In the genomic region with DNA sequence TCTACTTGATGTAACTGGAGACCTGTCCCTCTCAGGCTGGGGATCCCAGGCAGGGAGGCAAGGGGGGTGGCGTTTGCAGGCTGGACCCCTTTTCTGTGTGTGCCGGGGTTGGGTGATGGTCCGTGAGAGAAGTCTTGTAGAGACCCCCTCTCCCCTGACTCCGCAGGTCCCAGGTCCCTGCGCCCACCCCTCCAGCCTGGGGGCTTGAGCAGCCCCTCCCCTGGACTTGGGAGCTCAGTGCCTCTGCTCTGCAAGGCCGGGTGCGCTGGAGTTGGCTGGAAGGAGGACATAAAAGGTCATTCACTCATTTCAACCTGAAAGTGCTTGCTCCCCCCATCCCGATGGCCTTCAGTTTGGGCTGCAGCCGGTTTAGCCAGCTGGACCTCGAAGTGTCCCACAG, we compare ENCODE assay signal across 32 cellular contexts.
"Had no signal": no experiment of that assay in that cellular context is flagged by ENCODE, and none has a peak within 500 bp of the region (broad histone marks: within the 10 kb centered on the region; RNA-seq: fewer than 3 reads in every experiment).

No MANE protein-coding gene starts in this region.

- H3K36me3 ChIP-seq: SJCRH30, WERI-Rb-1 had no signal

- H3K4me3 ChIP-seq: MG63, SJCRH30, SK-N-MC had no signal

- ATAC-seq: activated CD8-positive, alpha-beta memory T cell treated with anti-CD3 and anti-CD28 coated beads, Interleukin-2, amount 10 ng/mL, durations not matched to agents 7 days and 5 days; activated naive CD8-positive, alpha-beta T cell treated with anti-CD3 and anti-CD28 coated beads, Interleukin-2, amount 50 U/mL, for 24 hours; Panc1 had no signal

- H3K27ac ChIP-seq: SJCRH30, SK-N-MC, WERI-Rb-1 had no signal

- DNase-seq: activated CD4-positive, alpha-beta memory T cell treated with anti-CD3 and anti-CD28 coated beads, Interleukin-2, amount 10 ng/mL, durations not matched to agents 7 days and 5 days; activated CD4-positive, alpha-beta T cell treated with anti-CD3 and anti-CD28 coated beads for 1 hour; activated CD4-positive, alpha-beta T cell treated with anti-CD3 and anti-CD28 coated beads for 48 hours; activated CD4-positive, CD25-positive, alpha-beta regulatory T cell; activated CD8-positive, alpha-beta memory T cell treated with anti-CD3 and anti-CD28 coated beads for 24 hours; activated CD8-positive, alpha-beta memory T cell treated with anti-CD3 and anti-CD28 coated beads, Interleukin-2, amount 10 ng/mL, durations not matched to agents 7 days and 5 days; activated CD8-positive, alpha-beta memory T cell treated with anti-CD3 and anti-CD28 coated beads, Interleukin-2, amount 50 U/mL, for 48 hours; activated effector memory CD4-positive, alpha-beta T cell treated with Interleukin-2 at 50 U/mL for 16 hours; activated naive CD4-positive, alpha-beta T cell treated with anti-CD3 and anti-CD28 coated beads, Interleukin-2, amount 10 ng/mL, durations not matched to agents 7 days and 5 days; activated naive CD8-positive, alpha-beta T cell treated with anti-CD3 and anti-CD28 coated beads, Interleukin-2, amount 50 U/mL, for 24 hours; activated T-cell treated with anti-CD3 and anti-CD28 coated beads, Interleukin-2, amount 50 U/mL, for 48 hours; anterior cingulate cortex; central memory CD4-positive, alpha-beta T cell; Kasumi-1; MG63; NCI-H1048; NCI-H1105 treated with DMSO at 0.1 percent for 48 hours; NCI-H1436; NCI-H1694; NCI-H1930; NCI-H2081 treated with DMSO at 0.1 percent for 48 hours; NCI-H226; NCI-H446 treated with DMSO at 0.1 percent for 48 hours; NCI-H524; NCI-H69; NCI-H82; SHP77; SJCRH30; T1000; WERI-Rb-1 had no signal

- H3K9me3 ChIP-seq: MG63, SJCRH30 had no signal

- H3K27me3 ChIP-seq: MG63, SJCRH30 had no signal
